8 cellular contexts compared by ENCODE assay signal in the genomic region with DNA sequence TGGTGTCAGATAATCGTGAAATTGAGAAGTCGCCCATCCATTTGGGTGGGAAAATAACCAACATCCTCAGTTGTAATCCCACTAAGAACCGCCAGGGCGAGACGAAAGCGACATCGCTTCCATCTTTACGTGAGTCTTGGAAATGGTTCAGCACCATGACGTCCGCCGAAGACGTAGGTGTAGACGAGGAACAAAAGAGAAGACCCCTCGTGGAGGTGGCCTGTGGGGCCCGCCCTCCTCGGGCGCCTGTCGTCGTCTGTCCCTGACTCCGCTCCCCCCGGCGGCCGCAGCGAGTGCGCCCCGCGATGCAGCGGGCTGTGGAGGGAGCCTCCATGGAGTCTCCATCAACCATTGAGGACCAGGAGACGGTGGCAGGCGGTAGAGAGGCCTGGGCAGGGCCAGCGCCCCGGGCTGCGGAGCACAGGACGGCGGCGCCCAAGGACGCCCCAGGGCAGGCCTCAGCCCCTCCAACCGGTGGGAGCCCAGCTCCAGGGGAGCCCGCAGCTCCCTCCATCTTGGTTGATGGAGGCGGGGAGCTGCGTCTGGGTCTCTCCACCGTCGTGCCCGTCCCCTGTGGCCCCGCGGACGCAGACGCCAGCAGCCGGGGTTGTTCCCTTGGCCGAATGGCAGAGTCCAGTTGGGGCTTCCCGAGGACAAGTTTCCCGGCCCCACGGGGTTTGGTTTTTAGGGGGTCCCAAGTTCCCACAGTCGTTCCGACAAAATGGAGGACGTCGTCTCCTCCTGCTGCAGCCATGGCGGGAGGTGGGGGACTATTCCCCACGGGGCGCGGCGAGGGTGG. TPM values are rescaled to one million over a fixed set of nuclear protein-coding genes. Genes with fewer than 3 reads are reported as not detected.
DNase-seq lines count a peak whose midpoint lies in the region; ATAC-seq and TF ChIP-seq lines count a peak whose summit lies in the region.

No MANE protein-coding gene starts in this region.

- H3K36me3 ChIP-seq in SJCRH30 (peaks cover 18% of the 10 kb centered on the region), ovary (no peaks in the 10 kb centered on the region), thoracic aorta (no peaks in the 10 kb centered on the region)

- H3K27ac ChIP-seq in SJCRH30: peak overlapping the region; percentile 61
- H3K27ac ChIP-seq in ovary: peak overlapping the region; percentile 99
- peak overlapping the region; percentile 97 to 98 for H3K27ac ChIP-seq in thoracic aorta

- CTCF ChIA-PET in Calu3 (lab: Charles Lee): no interaction called here

- peaks cover 12% of the 10 kb centered on the region for H3K4me1 ChIP-seq in SJCRH30
- peaks cover 2% of the 10 kb centered on the region for H3K4me1 ChIP-seq in ovary (ENCODE audit: insufficient read depth)
- H3K4me1 ChIP-seq in thoracic aorta (ENCODE audit: control insufficient read depth in 1 of 2, low read depth in 2 of 2): peaks cover 16 to 21% of the 10 kb centered on the region in 2 donors

- TF ChIP-seq CTCF in Calu3 (IDR thresholded peaks at IDR 0.05; ENCODE audit: unreplicated experiment) (peak; percentile 41), ovary (IDR thresholded peaks at IDR 0.05) (peak; percentile 78 to 85 (median 80)), thoracic aorta (IDR thresholded peaks at IDR 0.05) (peak; percentile 84)

- H3K27me3 Mint-ChIP-seq in Calu3 (ENCODE audit: unreplicated experiment): no peaks in the 10 kb centered on the region
- no peaks in the 10 kb centered on the region for H3K27me3 Mint-ChIP-seq in activated naive CD8-positive, alpha-beta T cell

- intact Hi-C loops in Calu3 (cut with micrococcal nuclease; ENCODE audit: unreplicated experiment) (no loop called here), Right ventricle myocardium superior (cut with DNase I) (loop anchor here (5.0 kb wide), 1 partner anchor 95 kb away; a partner anchor contains a TSS), ovary (cut with DNase I) (loop anchor here in 3 of 4 donors (2.0 to 10.0 kb wide), 3 partner anchors 93 to 95 kb away; a partner anchor contains a TSS)

- peak overlapping the region; percentile 33 for H3K27ac Mint-ChIP-seq in Calu3 (ENCODE audit: unreplicated experiment)
- H3K27ac Mint-ChIP-seq in activated naive CD8-positive, alpha-beta T cell: peak overlapping the region; percentile 86

- no peaks in the 10 kb centered on the region for H3K27me3 ChIP-seq in SJCRH30
- H3K27me3 ChIP-seq in ovary: no peaks in the 10 kb centered on the region
- H3K27me3 ChIP-seq in thoracic aorta (replicated peaks; ENCODE audit: insufficient read depth): no peaks in the 10 kb centered on the region

- H3K4me3 Mint-ChIP-seq in Calu3 (ENCODE audit: low read depth, unreplicated experiment): peak overlapping the region; percentile 77
- H3K4me3 Mint-ChIP-seq in activated naive CD8-positive, alpha-beta T cell: peak overlapping the region; percentile 84

- H3K9me3 ChIP-seq in SJCRH30 (replicated peaks) (no peaks in the 10 kb centered on the region), ovary (no peaks in the 10 kb centered on the region), thoracic aorta (no peaks in the 10 kb centered on the region)

- ATAC-seq in GM21447 (IDR thresholded peaks at IDR 0.05; ENCODE audit: unreplicated experiment) (peak; percentile 12), Right ventricle myocardium superior (ENCODE audit: poor library complexity) (peak; percentile 14), thoracic aorta (ENCODE audit: insufficient number of reproducible peaks, low FRiP score, low read depth) (peak; percentile 29)

- TF ChIP-seq EP300 in ovary (IDR thresholded peaks at IDR 0.05): no peak

- no peaks in the 10 kb centered on the region for H3K4me1 Mint-ChIP-seq in Calu3 (ENCODE audit: low read depth, unreplicated experiment)
- H3K4me1 Mint-ChIP-seq in activated naive CD8-positive, alpha-beta T cell (ENCODE audit: low read depth): peaks cover 25% of the 10 kb centered on the region

- H3K9me3 Mint-ChIP-seq in Calu3 (ENCODE audit: low read depth, unreplicated experiment): no peaks in the 10 kb centered on the region
- H3K9me3 Mint-ChIP-seq in activated naive CD8-positive, alpha-beta T cell (ENCODE audit: low read depth): no peaks in the 10 kb centered on the region

- BruUV-seq in Calu3 (replicated peaks; lab: Mats Ljungman, UMichigan): no TSS peak

- peak; percentile 55 for TF ChIP-seq POLR2A in ovary (IDR thresholded peaks at IDR 0.05)

- WGBS in ovary, 3 donors: 2 to 5% (median 2%) methylated on average over 47 to 62 of the region's 62 CpGs

- peaks cover 36% of the 10 kb centered on the region for H3K36me3 Mint-ChIP-seq in Calu3 (ENCODE audit: insufficient read depth, unreplicated experiment)
- no peaks in the 10 kb centered on the region for H3K36me3 Mint-ChIP-seq in activated naive CD8-positive, alpha-beta T cell

- H3K4me3 ChIP-seq in SJCRH30 (peak overlapping the region; percentile 97), ovary (peak overlapping the region; percentile 81), thoracic aorta (peak overlapping the region; percentile 84)

- DNase-seq in Calu3 (peak; percentile 59), Kasumi-1 (lab: John Stamatoyannopoulos, UW) (peak; percentile 36 to 54), SJCRH30 (peak; percentile 5 to 16), Right ventricle myocardium superior (peak; percentile 83), ovary (peak; percentile 80 to 90 (median 86)), thoracic aorta (ENCODE audit: low spot score) (peak; percentile 34)

RNA-seq across cellular contexts. Expression of a gene that starts 1.0 kb away (rescaled TPM):
- total RNA-seq in Calu3 (2022) (52.8 and 53.1 TPM in 2 replicates), Right ventricle myocardium superior (48.4 TPM), ovary (10 to 100 TPM; 55.0 to 97.6 (median 76.0) TPM), thoracic aorta (100 to 1,000 TPM in 1 of 2 donors, 10 to 100 TPM in 1; 94.2 to 102 TPM)
- total RNA-seq in SJCRH30 (2014; rRNA removed; shearing (Covaris generic)): 101 and 109 TPM in 2 replicates
- polyA plus RNA-seq in ovary: 10 to 100 TPM; 17.2 to 46.3 TPM

Comparison
In these comparisons a context has a peak if more than half of its experiments do, and no peak if none do; other contexts are left out.
1. Peak in every context shown above with its lines: DNase-seq, ATAC-seq, H3K4me3 ChIP-seq and H3K27ac ChIP-seq.
2. DNase-seq: peak in every context shown above with its lines; median percentile 86 in ovary; 83 in Right ventricle myocardium superior; 59 in Calu3; 45 in Kasumi-1; 34 in thoracic aorta; 10 in SJCRH30.